Comparison of ENCODE assay signal across 23 cellular contexts in genomic region chr14:90780519-90780918, GRCh38.
"Had no signal": no experiment of that assay in that cellular context is flagged by ENCODE, and none has a peak within 500 bp of the region (broad histone marks: within the 10 kb centered on the region; RNA-seq: fewer than 3 reads in every experiment).

No MANE protein-coding gene starts in this region.

- H3K4me1 Mint-ChIP-seq: mesothelial cell of epicardium; natural killer cell; stimulated activated memory B cell treated with anti-CD40 and anti-IgM and Interleukin-4, amounts not matched to agents 10 μg/mL and 1 μg/mL and 100 μg/mL, for 72 hours had no signal

- H3K27ac Mint-ChIP-seq: activated T-cell treated with anti-CD3 and anti-CD28 coated beads, Interleukin-2, amount 50 U/mL, for 72 hours; mesothelial cell of epicardium; natural killer cell; stimulated activated memory B cell treated with anti-CD40 and anti-IgM and Interleukin-4, amounts not matched to agents 10 μg/mL and 1 μg/mL and 100 μg/mL, for 72 hours had no signal

- H3K27ac ChIP-seq: adrenal gland, ascending aorta, brain microvascular endothelial cell, colonic mucosa, epithelial cell of prostate, gastroesophageal sphincter, prostate gland, stomach, transverse colon, uterus had no signal

- H3K27me3 Mint-ChIP-seq: stimulated activated memory B cell treated with anti-CD40 and anti-IgM and Interleukin-4, amounts not matched to agents 10 μg/mL and 1 μg/mL and 100 μg/mL, for 72 hours had no signal

- H3K36me3 ChIP-seq: brain microvascular endothelial cell, colonic mucosa, transverse colon, uterus had no signal

- H3K27me3 ChIP-seq: adrenal gland, ascending aorta, brain microvascular endothelial cell, colonic mucosa, gastroesophageal sphincter, stomach, transverse colon, uterus had no signal

- H3K4me1 ChIP-seq: adrenal gland, ascending aorta, colonic mucosa, gastroesophageal sphincter, prostate gland, stomach, transverse colon, uterus had no signal

- H3K9me3 Mint-ChIP-seq: activated T-cell treated with anti-CD3 and anti-CD28 coated beads, Interleukin-2, amount 50 U/mL, for 72 hours; mesothelial cell of epicardium; natural killer cell; stimulated activated memory B cell treated with anti-CD40 and anti-IgM and Interleukin-4, amounts not matched to agents 10 μg/mL and 1 μg/mL and 100 μg/mL, for 72 hours had no signal

- FAIRE-seq: islet of Langerhans had no signal

- ATAC-seq: activated T-cell treated with anti-CD3 and anti-CD28 coated beads, Interleukin-2, amount 50 U/mL, for 72 hours; gastroesophageal sphincter; natural killer cell; stimulated activated memory B cell treated with anti-CD40 and anti-IgM and Interleukin-4, amounts not matched to agents 10 μg/mL and 1 μg/mL and 100 μg/mL, for 72 hours had no signal

- H3K9me3 ChIP-seq: adrenal gland, ascending aorta, colonic mucosa, gastroesophageal sphincter, prostate gland, stomach, transverse colon, uterus had no signal

- H3K4me3 Mint-ChIP-seq: activated T-cell treated with anti-CD3 and anti-CD28 coated beads, Interleukin-2, amount 50 U/mL, for 72 hours; mesothelial cell of epicardium; natural killer cell; stimulated activated memory B cell treated with anti-CD40 and anti-IgM and Interleukin-4, amounts not matched to agents 10 μg/mL and 1 μg/mL and 100 μg/mL, for 72 hours had no signal

- H3K36me3 Mint-ChIP-seq: natural killer cell; stimulated activated memory B cell treated with anti-CD40 and anti-IgM and Interleukin-4, amounts not matched to agents 10 μg/mL and 1 μg/mL and 100 μg/mL, for 72 hours had no signal

- H3K4me3 ChIP-seq: adrenal gland, ascending aorta, colonic mucosa, gastroesophageal sphincter, prostate gland, stomach, transverse colon, uterus had no signal

- DNase-seq: activated CD4-positive, alpha-beta T cell treated with anti-CD3 and anti-CD28 coated beads, Interleukin-2, amount 50 U/mL, for 48 hours; activated gamma-delta T cell; activated naive CD4-positive, alpha-beta T cell treated with anti-CD3 and anti-CD28 coated beads, Interleukin-2, amount 50 U/mL, for 16 hours; activated T-cell treated with anti-CD3 and anti-CD28 coated beads, Interleukin-2, amount 50 U/mL, for 72 hours; adrenal gland; central memory CD4-positive, alpha-beta T cell; colonic mucosa; hypothalamus; left cardiac atrium; natural killer cell; stimulated activated CD4-positive, alpha-beta T cell treated with anti-CD3 and anti-CD28 coated beads, Interleukin-15, amount 100 ng/mL, for 24 hours; stomach; T-helper 9 cell; transverse colon had no signal
